8 cellular contexts compared by ENCODE assay signal in genomic region chr10:84247496-84247895, GRCh38. TPM values are rescaled to one million over a fixed set of nuclear protein-coding genes. Genes with fewer than 3 reads are reported as not detected.
"Had no signal": no experiment of that assay in that cellular context is flagged by ENCODE, and none has a peak within 500 bp of the region (broad histone marks: within the 10 kb centered on the region; RNA-seq: fewer than 3 reads in every experiment).

No MANE protein-coding gene starts in this region.

- H3K4me3 Mint-ChIP-seq: H9 had no signal

- H3K9me3 Mint-ChIP-seq: H9 had no signal

- DNase-seq: GOT3, H9, HCEC 1CT, IMR-90, KG1 had no signal

- ATAC-seq: K562 had no signal

- H3K4me3 ChIP-seq: K562 had no signal

RNA-seq across cellular contexts. Expression of gene RGR, which starts 2.6 kb away (rescaled TPM):
- total RNA-seq: H4, H9, HT-29, IMR-90, K562 had no signal

RNA-seq across cellular contexts. Expression of gene LRIT1, which starts 6.2 kb away (rescaled TPM):
- total RNA-seq: H4, H9, HT-29, IMR-90, K562 had no signal

RNA-seq across cellular contexts. Expression of gene LRIT2, which starts 22.2 kb away (rescaled TPM):
- total RNA-seq: H4, H9, HT-29, IMR-90, K562 had no signal

RNA-seq across cellular contexts. Expression of gene CDHR1, which starts 53.2 kb away (rescaled TPM):
- total RNA-seq: HT-29, IMR-90 had no signal
